8 cellular contexts compared by ENCODE assay signal in the genomic region with DNA sequence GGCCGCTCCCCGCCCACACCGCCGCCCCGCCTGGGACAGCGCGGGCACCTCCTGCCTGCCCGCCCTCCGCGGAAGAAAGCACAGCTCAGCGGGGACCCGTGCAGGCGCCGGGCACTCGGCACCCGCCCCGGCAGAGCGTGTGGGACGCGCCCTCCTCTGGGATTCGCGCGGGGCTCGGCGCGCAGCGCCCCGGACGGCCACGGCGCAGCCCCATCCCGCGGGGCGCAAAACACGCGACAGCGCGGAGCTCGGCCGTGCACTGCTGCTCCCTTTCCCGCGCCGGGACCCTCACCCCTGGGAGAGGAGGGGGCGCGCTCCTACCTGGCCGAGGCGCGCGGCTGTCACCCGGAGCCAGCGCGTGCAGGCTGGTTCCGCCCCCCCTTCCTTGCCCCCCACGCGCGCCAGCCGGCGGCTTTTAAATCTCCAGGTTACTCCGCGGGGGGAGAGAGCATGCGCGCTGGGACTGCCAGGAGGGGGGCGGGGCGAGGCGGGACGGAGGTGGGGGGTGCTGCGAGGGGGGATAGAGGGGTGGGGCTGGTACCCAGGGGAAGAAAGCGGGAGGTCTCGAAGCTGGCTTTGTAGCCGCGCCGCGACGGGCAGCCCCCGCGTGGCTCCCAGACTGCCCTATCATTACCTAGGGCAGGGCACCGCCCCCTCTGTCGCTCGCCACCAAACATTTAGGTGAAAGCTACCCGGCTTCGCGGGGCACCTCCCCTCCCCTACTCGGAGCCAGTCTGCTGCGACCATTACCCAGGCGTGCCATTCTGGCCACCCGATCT. TPM values are rescaled to one million over a fixed set of nuclear protein-coding genes. Genes with fewer than 3 reads are reported as not detected.
DNase-seq lines count a peak whose midpoint lies in the region; ATAC-seq and TF ChIP-seq lines count a peak whose summit lies in the region.

A gene with protein sequence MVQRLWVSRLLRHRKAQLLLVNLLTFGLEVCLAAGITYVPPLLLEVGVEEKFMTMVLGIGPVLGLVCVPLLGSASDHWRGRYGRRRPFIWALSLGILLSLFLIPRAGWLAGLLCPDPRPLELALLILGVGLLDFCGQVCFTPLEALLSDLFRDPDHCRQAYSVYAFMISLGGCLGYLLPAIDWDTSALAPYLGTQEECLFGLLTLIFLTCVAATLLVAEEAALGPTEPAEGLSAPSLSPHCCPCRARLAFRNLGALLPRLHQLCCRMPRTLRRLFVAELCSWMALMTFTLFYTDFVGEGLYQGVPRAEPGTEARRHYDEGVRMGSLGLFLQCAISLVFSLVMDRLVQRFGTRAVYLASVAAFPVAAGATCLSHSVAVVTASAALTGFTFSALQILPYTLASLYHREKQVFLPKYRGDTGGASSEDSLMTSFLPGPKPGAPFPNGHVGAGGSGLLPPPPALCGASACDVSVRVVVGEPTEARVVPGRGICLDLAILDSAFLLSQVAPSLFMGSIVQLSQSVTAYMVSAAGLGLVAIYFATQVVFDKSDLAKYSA (minus strand): TSS at position 437 of the 779 bp plus-strand sequence. CDS start 15,853 bp downstream, outside the sequence.

- H3K4me3 Mint-ChIP-seq in activated CD4-positive, alpha-beta T cell treated with anti-CD3 and anti-CD28 coated beads for 36 hours = peak within 1 kb of the TSS; percentile 66
- peak within 1 kb of the TSS; percentile 74 for H3K4me3 Mint-ChIP-seq in mesothelial cell of epicardium
- peak within 1 kb of the TSS; percentile 67 for H3K4me3 Mint-ChIP-seq in stimulated activated effector memory CD8-positive, alpha-beta T cell treated with anti-CD3 and anti-CD28 coated beads, Interleukin-12 subunit alpha, Interleukin-12 subunit beta, amount 100 ng/mL, for 72 hours

- CTCF ChIA-PET in activated CD4-positive, alpha-beta T cell treated with anti-CD3 and anti-CD28 coated beads for 36 hours (lab: Charles Lee) = interaction anchor here (0.6 to 5.2 kb wide), 10 partner anchors 21 to 291 kb away, joined by 3 to 47 read pairs (median 5); no protein-coding TSS in a partner anchor

- no peaks in the 10 kb centered on the region for H3K9me3 Mint-ChIP-seq in activated CD4-positive, alpha-beta T cell treated with anti-CD3 and anti-CD28 coated beads for 36 hours (ENCODE audit: low read depth)
- H3K9me3 Mint-ChIP-seq in mesothelial cell of epicardium = no peaks in the 10 kb centered on the region
- H3K9me3 Mint-ChIP-seq in stimulated activated effector memory CD8-positive, alpha-beta T cell treated with anti-CD3 and anti-CD28 coated beads, Interleukin-12 subunit alpha, Interleukin-12 subunit beta, amount 100 ng/mL, for 72 hours = no peaks in the 10 kb centered on the region

- TF ChIP-seq CTCF in mesothelial cell of epicardium (IDR thresholded peaks at IDR 0.05; ENCODE audit: unreplicated experiment) = no peak

- no peak within 1 kb of the TSS for H3K27ac Mint-ChIP-seq in activated CD4-positive, alpha-beta T cell treated with anti-CD3 and anti-CD28 coated beads for 36 hours
- peak within 1 kb of the TSS; percentile 68 for H3K27ac Mint-ChIP-seq in mesothelial cell of epicardium
- no peak within 1 kb of the TSS for H3K27ac Mint-ChIP-seq in stimulated activated effector memory CD8-positive, alpha-beta T cell treated with anti-CD3 and anti-CD28 coated beads, Interleukin-12 subunit alpha, Interleukin-12 subunit beta, amount 100 ng/mL, for 72 hours

- peaks cover 8% of the 10 kb centered on the region for H3K4me1 Mint-ChIP-seq in activated CD4-positive, alpha-beta T cell treated with anti-CD3 and anti-CD28 coated beads for 36 hours
- peaks cover 26% of the 10 kb centered on the region for H3K4me1 Mint-ChIP-seq in mesothelial cell of epicardium
- H3K4me1 Mint-ChIP-seq in stimulated activated effector memory CD8-positive, alpha-beta T cell treated with anti-CD3 and anti-CD28 coated beads, Interleukin-12 subunit alpha, Interleukin-12 subunit beta, amount 100 ng/mL, for 72 hours = peaks cover 16% of the 10 kb centered on the region

- POLR2A ChIA-PET in activated CD4-positive, alpha-beta T cell treated with anti-CD3 and anti-CD28 coated beads for 36 hours (lab: Charles Lee) = interaction anchor here (0.8 kb wide), 1 partner anchor 69 kb away, joined by 4 read pairs; no protein-coding TSS in a partner anchor

- DNase-seq in ELR (ENCODE audit: low read depth) = peak; percentile 44
- peak; percentile 65 for DNase-seq in HuH-7.5 (ENCODE audit: low spot score)
- peak; percentile 51 for DNase-seq in activated CD4-positive, alpha-beta T cell treated with anti-CD3 and anti-CD28 coated beads for 36 hours
- DNase-seq in effector CD4-positive, alpha-beta T cell = peak; percentile 8
- peak in 1 of 2 experiments; percentile 56 for DNase-seq in mesothelial cell of epicardium (ENCODE audit: low spot score in 2 of 2, unreplicated experiment in 2 of 2)
- peak; percentile 10 to 63 for DNase-seq in stimulated activated effector memory CD8-positive, alpha-beta T cell treated with anti-CD3 and anti-CD28 coated beads, Interleukin-12 subunit alpha, Interleukin-12 subunit beta, amount 100 ng/mL, for 72 hours (ENCODE audit: low spot score in 2 of 2)

- H3K27me3 Mint-ChIP-seq in activated CD4-positive, alpha-beta T cell treated with anti-CD3 and anti-CD28 coated beads for 36 hours = peaks cover 17% of the 10 kb centered on the region
- no peaks in the 10 kb centered on the region for H3K27me3 Mint-ChIP-seq in mesothelial cell of epicardium (ENCODE audit: low read depth)

- ATAC-seq in activated CD4-positive, alpha-beta T cell treated with anti-CD3 and anti-CD28 coated beads for 36 hours = peak; percentile 79
- ATAC-seq in stimulated activated effector memory CD8-positive, alpha-beta T cell treated with anti-CD3 and anti-CD28 coated beads, Interleukin-12 subunit alpha, Interleukin-12 subunit beta, amount 100 ng/mL, for 72 hours = peak; percentile 83
- ATAC-seq in GM21360 (IDR thresholded peaks at IDR 0.05; ENCODE audit: unreplicated experiment) (no peak), GM19035 (IDR thresholded peaks at IDR 0.05; ENCODE audit: unreplicated experiment) (no peak)

- intact Hi-C loops in activated CD4-positive, alpha-beta T cell treated with anti-CD3 and anti-CD28 coated beads for 36 hours (cut with DNase I, micrococcal nuclease) = no loop called here

- H3K36me3 Mint-ChIP-seq in activated CD4-positive, alpha-beta T cell treated with anti-CD3 and anti-CD28 coated beads for 36 hours (ENCODE audit: low read depth) = no peaks in the 10 kb centered on the region
- no peaks in the 10 kb centered on the region for H3K36me3 Mint-ChIP-seq in mesothelial cell of epicardium
- peaks cover 5% of the 10 kb centered on the region for H3K36me3 Mint-ChIP-seq in stimulated activated effector memory CD8-positive, alpha-beta T cell treated with anti-CD3 and anti-CD28 coated beads, Interleukin-12 subunit alpha, Interleukin-12 subunit beta, amount 100 ng/mL, for 72 hours

RNA-seq across cellular contexts. Expression of the gene that starts here (rescaled TPM):
- under 1 TPM; 0.32 to 0.53 TPM for total RNA-seq in activated CD4-positive, alpha-beta T cell treated with anti-CD3 and anti-CD28 coated beads for 36 hours
- 7.0 to 7.5 TPM (median 7.1 TPM) in 3 replicates for total RNA-seq in mesothelial cell of epicardium

Comparison
In these comparisons a context has a peak if more than half of its experiments do, and no peak if none do; other contexts are left out.
1. Peak in DNase-seq and ATAC-seq in activated CD4-positive, alpha-beta T cell treated with anti-CD3 and anti-CD28 coated beads for 36 hours; RNA of the gene not detected or under 1 TPM.